8 cellular contexts compared by ENCODE assay signal in the genomic region with DNA sequence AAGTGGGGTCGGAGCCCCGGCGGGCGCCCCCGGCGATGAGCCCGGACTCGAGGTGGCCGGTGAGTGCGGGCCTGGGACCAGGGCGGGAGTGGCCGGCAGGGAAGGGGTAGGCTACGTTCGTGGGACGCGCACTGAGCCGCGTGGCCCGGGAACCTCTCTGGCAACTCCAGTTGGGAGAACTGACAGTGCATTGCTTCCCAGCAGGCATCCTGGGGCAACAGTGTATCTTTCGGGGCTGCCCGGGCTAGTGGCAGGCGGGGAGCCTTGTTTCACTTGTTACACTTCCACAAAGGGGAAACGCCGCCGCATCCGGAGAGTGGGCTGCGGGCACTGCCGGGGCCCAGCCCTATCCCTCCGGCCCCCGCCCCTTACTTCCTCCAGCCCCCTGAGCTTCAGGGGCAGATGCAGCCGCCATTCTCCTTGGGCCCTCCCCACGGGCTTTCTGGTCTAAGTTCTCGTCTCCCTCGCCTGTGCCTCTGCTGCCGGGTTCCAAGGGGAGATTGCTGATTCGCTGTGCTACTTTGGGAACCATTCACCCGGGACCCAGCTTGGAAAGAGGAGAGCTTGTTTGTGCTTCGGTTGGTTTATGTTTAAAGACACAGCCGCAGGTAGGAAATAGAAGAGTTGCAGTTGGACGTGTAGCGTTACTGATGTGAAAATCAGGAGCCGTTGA. TPM values are rescaled to one million over a fixed set of nuclear protein-coding genes. Genes with fewer than 3 reads are reported as not detected.
DNase-seq lines count a peak whose midpoint lies in the region; ATAC-seq and TF ChIP-seq lines count a peak whose summit lies in the region.

No MANE protein-coding gene starts in this region.

- H3K4me3 ChIP-seq in HUES6 (ENCODE audit: low read depth, low read length) (peak overlapping the region; percentile 98), epithelial cell of esophagus (ENCODE audit: low read length) (peak overlapping the region; percentile 82), vagina (peak overlapping the region; percentile 65 to 87)
- H3K4me3 ChIP-seq in naive thymus-derived CD4-positive, alpha-beta T cell (ENCODE audit: low read length), result peak overlapping the region; percentile 85

- H3K27me3 ChIP-seq in HUES6 (ENCODE audit: control insufficient read depth, insufficient read depth, low read length), result no peaks in the 10 kb centered on the region
- no peaks in the 10 kb centered on the region for H3K27me3 ChIP-seq in naive thymus-derived CD4-positive, alpha-beta T cell (ENCODE audit: control insufficient read depth in 2 of 2, insufficient read depth in 2 of 2, low read length in 2 of 2)
- H3K27me3 ChIP-seq in vagina, result no peaks in the 10 kb centered on the region

- CTCF ChIA-PET in activated CD4-positive, alpha-beta memory T cell treated with anti-CD3 and anti-CD28 coated beads, Interleukin-2, amount 10 ng/mL, durations not matched to agents 7 days and 5 days (lab: Charles Lee), result interaction anchor here (0.6 to 3.1 kb wide), 6 partner anchors 11 to 280 kb away, joined by 3 to 14 read pairs (median 4); a partner anchor contains a TSS
- CTCF ChIA-PET in naive thymus-derived CD4-positive, alpha-beta T cell (lab: Charles Lee), result interaction anchor here (0.8 to 1.3 kb wide), 3 partner anchors 11 to 50 kb away, joined by 3 to 5 read pairs (median 3); no protein-coding TSS in a partner anchor

- POLR2A ChIA-PET in activated CD4-positive, alpha-beta memory T cell treated with anti-CD3 and anti-CD28 coated beads, Interleukin-2, amount 10 ng/mL, durations not matched to agents 7 days and 5 days (lab: Charles Lee), result interaction anchor here (0.6 to 9.6 kb wide), 25 partner anchors 11 to 462 kb away, joined by 3 to 158 read pairs (median 5); a partner anchor contains a TSS
- POLR2A ChIA-PET in naive thymus-derived CD4-positive, alpha-beta T cell (lab: Charles Lee), result interaction anchor here (0.7 to 4.1 kb wide), 17 partner anchors 11 to 369 kb away, joined by 3 to 33 read pairs (median 5); a partner anchor contains a TSS

- DNase-seq in activated T-cell treated with anti-CD3 and anti-CD28 coated beads for 1 hour (ENCODE audit: low read depth) (peak; percentile 25), activated T-cell treated with anti-CD3 and anti-CD28 coated beads for 4 hours (no peak), epithelial cell of esophagus (ENCODE audit: low read depth) (peak; percentile 19), vagina (ENCODE audit: extremely low spot score in 2 of 2) (no peak), RKO (ENCODE audit: low spot score) (no peak)
- DNase-seq in activated CD4-positive, alpha-beta memory T cell treated with anti-CD3 and anti-CD28 coated beads, Interleukin-2, amount 10 ng/mL, durations not matched to agents 7 days and 5 days, result peak; percentile 71
- DNase-seq in naive thymus-derived CD4-positive, alpha-beta T cell, result peak in 5 of 9 donors; percentile 15 to 49 (median 19)

- H3K4me1 ChIP-seq in HUES6 (ENCODE audit: control insufficient read depth, insufficient read depth, low read length) (peaks cover 12% of the 10 kb centered on the region), vagina (peaks cover 30% of the 10 kb centered on the region)
- peaks cover 16 to 25% of the 10 kb centered on the region in 2 donors for H3K4me1 ChIP-seq in naive thymus-derived CD4-positive, alpha-beta T cell (ENCODE audit: control insufficient read depth in 2 of 2, insufficient read depth in 2 of 2, low read length in 2 of 2)

- H3K27ac ChIP-seq in HUES6 (ENCODE audit: low read depth, low read length) (peak overlapping the region; percentile 100), vagina (peak overlapping the region; percentile 94)
- H3K27ac ChIP-seq in naive thymus-derived CD4-positive, alpha-beta T cell (ENCODE audit: low read depth, low read length), result peak overlapping the region; percentile 88

- no peak for ATAC-seq in naive thymus-derived CD4-positive, alpha-beta T cell

- H3K9me3 ChIP-seq in HUES6 (ENCODE audit: control insufficient read depth, insufficient read depth, low read depth, low read length), result no peaks in the 10 kb centered on the region
- H3K9me3 ChIP-seq in naive thymus-derived CD4-positive, alpha-beta T cell (ENCODE audit: control insufficient read depth in 2 of 3, low read length in 3 of 3), result no peaks in the 10 kb centered on the region
- no peaks in the 10 kb centered on the region for H3K9me3 ChIP-seq in vagina

- H3K36me3 ChIP-seq in HUES6 (ENCODE audit: control insufficient read depth, insufficient read depth, low read length) (peaks cover 41% of the 10 kb centered on the region), vagina (peaks cover 0 to 10% of the 10 kb centered on the region in 2 donors)
- peaks cover 0 to 41% (median 0%) of the 10 kb centered on the region in 3 experiments for H3K36me3 ChIP-seq in naive thymus-derived CD4-positive, alpha-beta T cell (ENCODE audit: control insufficient read depth in 2 of 3, insufficient read depth in 3 of 3, low read length in 3 of 3)

- no peak for TF ChIP-seq CTCF in epithelial cell of esophagus (IDR thresholded peaks at IDR 0.05; ENCODE audit: insufficient read depth, low read depth, low read length, missing control alignments)
- no peak for TF ChIP-seq CTCF in vagina (IDR thresholded peaks at IDR 0.05)

- peak overlapping the region; percentile 100 for H3K9ac ChIP-seq in HUES6 (ENCODE audit: low read length)

- peak overlapping the region; percentile 96 for H3K4me3 Mint-ChIP-seq in activated CD4-positive, alpha-beta memory T cell treated with anti-CD3 and anti-CD28 coated beads, Interleukin-2, amount 10 ng/mL, durations not matched to agents 7 days and 5 days
- peak overlapping the region; percentile 84 to 98 (median 92) for H3K4me3 Mint-ChIP-seq in naive thymus-derived CD4-positive, alpha-beta T cell

- H3K9me3 Mint-ChIP-seq in activated CD4-positive, alpha-beta memory T cell treated with anti-CD3 and anti-CD28 coated beads, Interleukin-2, amount 10 ng/mL, durations not matched to agents 7 days and 5 days, result no peaks in the 10 kb centered on the region
- H3K9me3 Mint-ChIP-seq in naive thymus-derived CD4-positive, alpha-beta T cell, result peaks cover 0 to 2% (median 0%) of the 10 kb centered on the region in 11 donors

- peak overlapping the region; percentile 89 for H3K27ac Mint-ChIP-seq in activated CD4-positive, alpha-beta memory T cell treated with anti-CD3 and anti-CD28 coated beads, Interleukin-2, amount 10 ng/mL, durations not matched to agents 7 days and 5 days
- peak overlapping the region; percentile 77 to 94 (median 90) for H3K27ac Mint-ChIP-seq in naive thymus-derived CD4-positive, alpha-beta T cell

- intact Hi-C loops in naive thymus-derived CD4-positive, alpha-beta T cell (cut with micrococcal nuclease), result loop anchor here (5.0 kb wide), 3 partner anchors 215 to 770 kb away; a partner anchor contains a TSS
- intact Hi-C loops in vagina (cut with DNase I), result loop anchor here (10.0 kb wide), 2 partner anchors 63 to 183 kb away; a partner anchor contains a TSS

- H3K36me3 Mint-ChIP-seq in activated CD4-positive, alpha-beta memory T cell treated with anti-CD3 and anti-CD28 coated beads, Interleukin-2, amount 10 ng/mL, durations not matched to agents 7 days and 5 days (ENCODE audit: low read depth), result peaks cover 42% of the 10 kb centered on the region
- peaks cover 4 to 17% (median 7%) of the 10 kb centered on the region in 5 donors for H3K36me3 Mint-ChIP-seq in naive thymus-derived CD4-positive, alpha-beta T cell

- no peak for TF ChIP-seq POLR2A in vagina (IDR thresholded peaks at IDR 0.05)

- peaks cover 68% of the 10 kb centered on the region for H3K4me1 Mint-ChIP-seq in activated CD4-positive, alpha-beta memory T cell treated with anti-CD3 and anti-CD28 coated beads, Interleukin-2, amount 10 ng/mL, durations not matched to agents 7 days and 5 days
- H3K4me1 Mint-ChIP-seq in naive thymus-derived CD4-positive, alpha-beta T cell, result peaks cover 46 to 75% (median 72%) of the 10 kb centered on the region in 7 donors

- H3K27me3 Mint-ChIP-seq in activated CD4-positive, alpha-beta memory T cell treated with anti-CD3 and anti-CD28 coated beads, Interleukin-2, amount 10 ng/mL, durations not matched to agents 7 days and 5 days, result no peaks in the 10 kb centered on the region
- H3K27me3 Mint-ChIP-seq in naive thymus-derived CD4-positive, alpha-beta T cell, result no peaks in the 10 kb centered on the region

RNA-seq across cellular contexts. Expression of a gene that starts 0.7 kb away (rescaled TPM):
- total RNA-seq in activated CD4-positive, alpha-beta memory T cell treated with anti-CD3 and anti-CD28 coated beads, Interleukin-2, amount 10 ng/mL, durations not matched to agents 7 days and 5 days, result 10 to 100 TPM; 38.9 to 41.9 TPM
- 10 to 100 TPM; 32.0 to 42.4 (median 39.5) TPM for total RNA-seq in naive thymus-derived CD4-positive, alpha-beta T cell
- 10 to 100 TPM in 1 of 2 donors, 1 to 10 TPM in 1; 9.2 to 24.6 TPM for polyA plus RNA-seq in naive thymus-derived CD4-positive, alpha-beta T cell
- 16.9 TPM for total RNA-seq in vagina

RNA-seq across cellular contexts. Expression of a gene that starts 17.5 kb away (rescaled TPM):
- total RNA-seq in activated CD4-positive, alpha-beta memory T cell treated with anti-CD3 and anti-CD28 coated beads, Interleukin-2, amount 10 ng/mL, durations not matched to agents 7 days and 5 days, result 10 to 100 TPM; 29.5 to 34.3 TPM
- 10 to 100 TPM; 18.8 to 42.9 (median 31.6) TPM for total RNA-seq in naive thymus-derived CD4-positive, alpha-beta T cell
- polyA plus RNA-seq in naive thymus-derived CD4-positive, alpha-beta T cell, result 10 to 100 TPM; 18.4 to 26.8 TPM
- 51.6 TPM for total RNA-seq in vagina

RNA-seq across cellular contexts. Expression of a gene that starts 28.6 kb away (rescaled TPM):
- under 1 TPM in 1 of 2 experiments, not detected in 1; 0.33 TPM for total RNA-seq in activated CD4-positive, alpha-beta memory T cell treated with anti-CD3 and anti-CD28 coated beads, Interleukin-2, amount 10 ng/mL, durations not matched to agents 7 days and 5 days
- total RNA-seq in naive thymus-derived CD4-positive, alpha-beta T cell, result 1 to 10 TPM in 1 of 5 experiments, under 1 TPM in 2, not detected in 2; 0.16 to 1.2 (median 0.35) TPM
- under 1 TPM in 1 of 2 donors, not detected in 1; 0.67 TPM for polyA plus RNA-seq in naive thymus-derived CD4-positive, alpha-beta T cell
- total RNA-seq in vagina, result not detected

RNA-seq across cellular contexts. Expression of a gene that starts 37.5 kb away (rescaled TPM):
- 10 to 100 TPM; 18.5 to 20.2 TPM for total RNA-seq in activated CD4-positive, alpha-beta memory T cell treated with anti-CD3 and anti-CD28 coated beads, Interleukin-2, amount 10 ng/mL, durations not matched to agents 7 days and 5 days
- total RNA-seq in naive thymus-derived CD4-positive, alpha-beta T cell, result 10 to 100 TPM in 2 of 5 experiments, 1 to 10 TPM in 3; 2.1 to 36.3 (median 2.5) TPM
- 1 to 10 TPM in 1 of 2 donors, under 1 TPM in 1; 0.85 to 2.1 TPM for polyA plus RNA-seq in naive thymus-derived CD4-positive, alpha-beta T cell
- 42.5 TPM for total RNA-seq in vagina

Comparison
In these comparisons a context has a peak if more than half of its experiments do, and no peak if none do; other contexts are left out.
1. DNase-seq: peak in activated T-cell treated with anti-CD3 and anti-CD28 coated beads for 1 hour (single experiment), activated CD4-positive, alpha-beta memory T cell treated with anti-CD3 and anti-CD28 coated beads, Interleukin-2, amount 10 ng/mL, durations not matched to agents 7 days and 5 days (single experiment), epithelial cell of esophagus (single experiment) and naive thymus-derived CD4-positive, alpha-beta T cell (5 of 9); none in activated T-cell treated with anti-CD3 and anti-CD28 coated beads for 4 hours (single experiment), vagina (0 of 2) and RKO (single experiment).
2. Peak in every context shown above with its lines, with median percentiles within 50 percentile points of each other: H3K27ac ChIP-seq and H3K4me3 ChIP-seq.